In genomic region chr5:150317048-150318003, GRCh38 we compare ENCODE assay signal across 10 cellular contexts. TPM values are rescaled to one million over a fixed set of nuclear protein-coding genes. Genes with fewer than 3 reads are reported as not detected.
DNase-seq lines count a peak whose midpoint lies in the region; ATAC-seq and TF ChIP-seq lines count a peak whose summit lies in the region.
"Had no signal": no experiment of that assay in that cellular context is flagged by ENCODE, and none has a peak within 500 bp of the region (broad histone marks: within the 10 kb centered on the region; RNA-seq: fewer than 3 reads in every experiment).

No MANE protein-coding gene starts in this region.

- H3K27ac ChIP-seq in RWPE1 (peak overlapping the region; percentile 93), smooth muscle cell (ENCODE audit: low read depth) (peak overlapping the region; percentile 98)
- no peak overlapping the region for H3K27ac ChIP-seq in CD8-positive, alpha-beta memory T cell (ENCODE audit: low read depth, low read length)
- H3K27ac ChIP-seq: BLaER1 had no signal

- no peak for TF ChIP-seq CTCF in RWPE1 (conservative IDR thresholded peaks at IDR 0.05; ENCODE audit: low read depth)
- TF ChIP-seq CTCF in fibroblast of villous mesenchyme (IDR thresholded peaks at IDR 0.05; ENCODE audit: insufficient read depth, low read depth, low read length): no peak
- TF ChIP-seq CTCF in smooth muscle cell (IDR thresholded peaks at IDR 0.05; ENCODE audit: borderline replicate concordance, insufficient read depth, poor library complexity, severe bottlenecking): no peak

- POLR2A ChIA-PET in RWPE1 (lab: Yijun Ruan, JAX; ENCODE audit: low non-redundant PET): no interaction called here
- POLR2A ChIA-PET in CD8-positive, alpha-beta memory T cell (lab: Charles Lee): no interaction called here

- no peaks in the 10 kb centered on the region for H3K9me3 ChIP-seq in smooth muscle cell (replicated peaks; ENCODE audit: low read depth)
- H3K9me3 ChIP-seq in CD8-positive, alpha-beta memory T cell (ENCODE audit: low read length): no peaks in the 10 kb centered on the region
- H3K9me3 ChIP-seq: BLaER1 had no signal

- peaks cover 31% of the 10 kb centered on the region for H3K4me1 ChIP-seq in smooth muscle cell (ENCODE audit: low read depth)
- no peaks in the 10 kb centered on the region for H3K4me1 ChIP-seq in CD8-positive, alpha-beta memory T cell (ENCODE audit: insufficient read depth, low read length)

- CTCF ChIA-PET in RWPE1 (lab: Yijun Ruan, JAX): interaction anchor here (1.2 kb wide), 1 partner anchor 15 kb away, joined by 3 read pairs; the partner anchor contains the start of gene ARSI
- CTCF ChIA-PET in CD8-positive, alpha-beta memory T cell (lab: Charles Lee): no interaction called here

- H3K9me3 Mint-ChIP-seq in CD8-positive, alpha-beta memory T cell: no peaks in the 10 kb centered on the region

- H3K9ac ChIP-seq in smooth muscle cell (ENCODE audit: low read depth): peak overlapping the region; percentile 84
- H3K9ac ChIP-seq: BLaER1 had no signal

- WGBS in smooth muscle cell (ENCODE audit: low lambda C conversion rate): 16% methylated on average over 11 of the region's 11 CpGs

- H3K27me3 Mint-ChIP-seq in CD8-positive, alpha-beta memory T cell: peaks cover 8% of the 10 kb centered on the region in 2 donors

- no peak for ATAC-seq in HG02763 (IDR thresholded peaks at IDR 0.05; ENCODE audit: unreplicated experiment)
- no peak for ATAC-seq in HG02571 (IDR thresholded peaks at IDR 0.05; ENCODE audit: unreplicated experiment)

- H3K4me3 ChIP-seq in fibroblast of villous mesenchyme (ENCODE audit: low read depth, low read length) (no peak overlapping the region), smooth muscle cell (no peak overlapping the region)
- no peak overlapping the region for H3K4me3 ChIP-seq in CD8-positive, alpha-beta memory T cell (ENCODE audit: low read length)
- H3K4me3 ChIP-seq: BLaER1 had no signal

- H3K4me1 Mint-ChIP-seq in CD8-positive, alpha-beta memory T cell: peaks cover 5 to 7% (median 6%) of the 10 kb centered on the region in 3 donors

- no peak overlapping the region for H2AFZ ChIP-seq in smooth muscle cell (ENCODE audit: low read depth)

- H3K36me3 ChIP-seq in smooth muscle cell (ENCODE audit: low read depth): no peaks in the 10 kb centered on the region
- no peaks in the 10 kb centered on the region for H3K36me3 ChIP-seq in CD8-positive, alpha-beta memory T cell (ENCODE audit: insufficient read depth, low read length)
- H3K36me3 ChIP-seq: BLaER1 had no signal

- H3K27ac Mint-ChIP-seq in CD8-positive, alpha-beta memory T cell: peak overlapping the region in 1 of 8 donors; percentile 34

- no peak overlapping the region for H3K4me3 Mint-ChIP-seq in CD8-positive, alpha-beta memory T cell

- H3K27me3 ChIP-seq in smooth muscle cell (ENCODE audit: low read depth): no peaks in the 10 kb centered on the region
- no peaks in the 10 kb centered on the region for H3K27me3 ChIP-seq in CD8-positive, alpha-beta memory T cell (ENCODE audit: insufficient read depth, low read length, poor library complexity, severe bottlenecking)
- H3K27me3 ChIP-seq: BLaER1 had no signal

- H3F3A ChIP-seq in smooth muscle cell (ENCODE audit: low read depth): peaks cover 42% of the 10 kb centered on the region

- peak; percentile 30 for DNase-seq in activated CD4-positive, alpha-beta T cell treated with anti-CD3 and anti-CD28 coated beads for 48 hours
- DNase-seq in activated CD4-positive, alpha-beta T cell treated with anti-CD3 and anti-CD28 coated beads, Interleukin-2, amount 50 U/mL, for 48 hours: no peak
- DNase-seq in RWPE1 (ENCODE audit: low spot score) (peak; percentile 98), fibroblast of villous mesenchyme (ENCODE audit: low read depth) (peak; percentile 97), smooth muscle cell (lab: John Stamatoyannopoulos, UW; ENCODE audit: unreplicated experiment) (no peak)
- no peak for DNase-seq in CD8-positive, alpha-beta memory T cell
- DNase-seq: H7 had no signal

- peak overlapping the region; percentile 74 for H3K4me2 ChIP-seq in smooth muscle cell
- H3K4me2 ChIP-seq: BLaER1 had no signal

- no peaks in the 10 kb centered on the region for H4K20me1 ChIP-seq in smooth muscle cell (ENCODE audit: low read depth)
- H4K20me1 ChIP-seq: BLaER1 had no signal

- H3K79me2 ChIP-seq in smooth muscle cell (ENCODE audit: low read depth): no peaks in the 10 kb centered on the region

- no peaks in the 10 kb centered on the region for H3K36me3 Mint-ChIP-seq in CD8-positive, alpha-beta memory T cell

RNA-seq across cellular contexts. Expression of gene ARSI, which starts 14.6 kb away (rescaled TPM):
- total RNA-seq in fibroblast of villous mesenchyme (13.8 and 23.5 TPM in 2 replicates), smooth muscle cell (68.9 and 72.8 TPM in 2 replicates)
- 55.9 and 87.6 TPM in 2 replicates for polyA plus RNA-seq in smooth muscle cell
- not detected for total RNA-seq in CD8-positive, alpha-beta memory T cell
- not detected for polyA plus RNA-seq in CD8-positive, alpha-beta memory T cell

RNA-seq across cellular contexts. Expression of gene CAMK2A, which starts 27.8 kb away (rescaled TPM):
- total RNA-seq in fibroblast of villous mesenchyme (1.3 TPM in 2 replicates), smooth muscle cell (1.6 and 2.2 TPM in 2 replicates)
- 0.83 and 1.1 TPM in 2 replicates for polyA plus RNA-seq in smooth muscle cell
- total RNA-seq in CD8-positive, alpha-beta memory T cell: not detected
- polyA plus RNA-seq in CD8-positive, alpha-beta memory T cell: not detected

RNA-seq across cellular contexts. Expression of gene TCOF1, which starts 40.2 kb away (rescaled TPM):
- total RNA-seq in fibroblast of villous mesenchyme: 19.0 and 23.7 TPM in 2 replicates
- total RNA-seq in smooth muscle cell: 12.7 and 16.0 TPM in 2 replicates
- polyA plus RNA-seq in smooth muscle cell: 25.9 and 27.6 TPM in 2 replicates
- total RNA-seq in CD8-positive, alpha-beta memory T cell: 100 to 1,000 TPM; 116 to 120 TPM
- polyA plus RNA-seq in CD8-positive, alpha-beta memory T cell: 33.1 TPM

Comparison
In these comparisons a context has a peak if more than half of its experiments do, and no peak if none do; other contexts are left out.
1. DNase-seq: peak in activated CD4-positive, alpha-beta T cell treated with anti-CD3 and anti-CD28 coated beads for 48 hours (single experiment), RWPE1 (single experiment) and fibroblast of villous mesenchyme (single experiment); none in activated CD4-positive, alpha-beta T cell treated with anti-CD3 and anti-CD28 coated beads, Interleukin-2, amount 50 U/mL, for 48 hours (0 of 2), smooth muscle cell (single experiment) and CD8-positive, alpha-beta memory T cell (0 of 5).
2. RNA of gene ARSI, which starts 14.6 kb away (total RNA-seq): 68.9 to 72.8 TPM in smooth muscle cell and 13.8 to 23.5 TPM in fibroblast of villous mesenchyme; not detected in CD8-positive, alpha-beta memory T cell; every median in the first group is over 10 times any median in the second.